9 cellular contexts compared by ENCODE assay signal in genomic region chr13:40983725-40984669, GRCh38. TPM values are rescaled to one million over a fixed set of nuclear protein-coding genes. Genes with fewer than 3 reads are reported as not detected.
DNase-seq lines count a peak whose midpoint lies in the region; ATAC-seq and TF ChIP-seq lines count a peak whose summit lies in the region.
"Had no signal": no experiment of that assay in that cellular context is flagged by ENCODE, and none has a peak within 500 bp of the region (broad histone marks: within the 10 kb centered on the region; RNA-seq: fewer than 3 reads in every experiment).

No MANE protein-coding gene starts in this region.

- TF ChIP-seq CTCF in breast epithelium (IDR thresholded peaks at IDR 0.05) = no peak

- no peaks in the 10 kb centered on the region for H3K27me3 ChIP-seq in BLaER1 treated with 17β-estradiol and CSF1 and Interleukin-3, amounts not matched to agents 10 nM and 100 nM
- H3K27me3 ChIP-seq in breast epithelium = no peaks in the 10 kb centered on the region
- no peaks in the 10 kb centered on the region for H3K27me3 ChIP-seq in naive thymus-derived CD4-positive, alpha-beta T cell (ENCODE audit: control insufficient read depth in 2 of 2, insufficient read depth in 2 of 2, low read length in 2 of 2)

- H3K27ac ChIP-seq in BLaER1 treated with 17β-estradiol and CSF1 and Interleukin-3, amounts not matched to agents 10 nM and 100 nM = peak overlapping the region; percentile 76 to 98 (median 80)
- H3K27ac ChIP-seq in breast epithelium = peak overlapping the region; percentile 74 to 80
- H3K27ac ChIP-seq in naive thymus-derived CD4-positive, alpha-beta T cell (ENCODE audit: low read depth, low read length) = peak overlapping the region; percentile 86

- peaks cover 42 to 78% (median 65%) of the 10 kb centered on the region in 7 donors for H3K4me1 Mint-ChIP-seq in naive thymus-derived CD4-positive, alpha-beta T cell

- peaks cover 62 to 99% (median 92%) of the 10 kb centered on the region in 10 experiments for H3K4me1 ChIP-seq in BLaER1 treated with 17β-estradiol and CSF1 and Interleukin-3, amounts not matched to agents 10 nM and 100 nM
- H3K4me1 ChIP-seq in breast epithelium = peaks cover 0 to 9% of the 10 kb centered on the region in 2 donors
- H3K4me1 ChIP-seq in naive thymus-derived CD4-positive, alpha-beta T cell (ENCODE audit: control insufficient read depth in 2 of 2, insufficient read depth in 2 of 2, low read length in 2 of 2) = peaks cover 29 to 40% of the 10 kb centered on the region in 2 donors

- H3K4me2 ChIP-seq in BLaER1 treated with 17β-estradiol and CSF1 and Interleukin-3, amounts not matched to agents 10 nM and 100 nM = peak overlapping the region; percentile 54 to 99 (median 80)

- H3K9me3 ChIP-seq in BLaER1 treated with 17β-estradiol and CSF1 and Interleukin-3, amounts not matched to agents 10 nM and 100 nM (replicated peaks in 1 of 11) = no peaks in the 10 kb centered on the region
- H3K9me3 ChIP-seq in breast epithelium = no peaks in the 10 kb centered on the region
- H3K9me3 ChIP-seq in naive thymus-derived CD4-positive, alpha-beta T cell (ENCODE audit: control insufficient read depth in 2 of 3, low read length in 3 of 3) = no peaks in the 10 kb centered on the region

- H3K4me3 ChIP-seq in BLaER1 treated with 17β-estradiol and CSF1 and Interleukin-3, amounts not matched to agents 10 nM and 100 nM = peak overlapping the region in 8 of 10 experiments; percentile 10 to 79 (median 48); a peak in 14 of 20 replicates
- peak overlapping the region in 2 of 3 donors; percentile 26 to 52 for H3K4me3 ChIP-seq in breast epithelium
- H3K4me3 ChIP-seq in naive thymus-derived CD4-positive, alpha-beta T cell (ENCODE audit: low read length) = peak overlapping the region; percentile 49

- peaks cover 67 to 100% (median 100%) of the 10 kb centered on the region in 11 experiments for H4K20me1 ChIP-seq in BLaER1 treated with 17β-estradiol and CSF1 and Interleukin-3, amounts not matched to agents 10 nM and 100 nM

- intact Hi-C loops in breast epithelium (cut with DNase I; ENCODE audit: low total_unique reads) = no loop called here
- intact Hi-C loops in naive thymus-derived CD4-positive, alpha-beta T cell (cut with micrococcal nuclease) = loop anchor here (1.0 to 10.0 kb wide), 14 partner anchors 8 to 1411 kb away; partner anchors contain the start of genes ELF1 (in 1 of the 2), FOXO1 (in 1 of the 2), KBTBD6 (in 1 of the 2) and MRPS31 (in 1 of the 2)

- peaks cover 14 to 66% (median 34%) of the 10 kb centered on the region in 11 experiments; a peak in 21 of 22 replicates for H3K36me3 ChIP-seq in BLaER1 treated with 17β-estradiol and CSF1 and Interleukin-3, amounts not matched to agents 10 nM and 100 nM
- H3K36me3 ChIP-seq in breast epithelium = no peaks in the 10 kb centered on the region
- no peaks in the 10 kb centered on the region for H3K36me3 ChIP-seq in naive thymus-derived CD4-positive, alpha-beta T cell (ENCODE audit: control insufficient read depth in 2 of 3, insufficient read depth in 3 of 3, low read length in 3 of 3)

- no peak for TF ChIP-seq POLR2A in breast epithelium (IDR thresholded peaks at IDR 0.05)

- no peaks in the 10 kb centered on the region for H3K9me3 Mint-ChIP-seq in naive thymus-derived CD4-positive, alpha-beta T cell

- H3K27me3 Mint-ChIP-seq in naive thymus-derived CD4-positive, alpha-beta T cell = no peaks in the 10 kb centered on the region

- DNase-seq in NAMALWA (ENCODE audit: low spot score) (peak; percentile 58), breast epithelium (ENCODE audit: low spot score in 2 of 2) (no peak), kidney glomerular epithelial cell (lab: John Stamatoyannopoulos, UW) (no peak), Ammon's horn (ENCODE audit: low spot score) (no peak), DMS 273 (lab: John Stamatoyannopoulos, UW; ENCODE audit: unreplicated experiment) (no peak)
- no peak for DNase-seq in naive thymus-derived CD4-positive, alpha-beta T cell
- no peak for DNase-seq in activated effector memory CD4-positive, alpha-beta T cell treated with Interleukin-2 at 50 U/mL for 16 hours
- DNase-seq: activated CD4-positive, CD25-positive, alpha-beta regulatory T cell treated with anti-CD3 and anti-CD28 coated beads, Interleukin-2, amount 50 U/mL, for 72 hours had no signal

- H3K4me3 Mint-ChIP-seq in naive thymus-derived CD4-positive, alpha-beta T cell = peak overlapping the region; percentile 71 to 99 (median 94)

- no peak for ATAC-seq in naive thymus-derived CD4-positive, alpha-beta T cell

- H3K27ac Mint-ChIP-seq in naive thymus-derived CD4-positive, alpha-beta T cell = peak overlapping the region; percentile 93 to 98 (median 96)

- CTCF ChIA-PET in naive thymus-derived CD4-positive, alpha-beta T cell (lab: Charles Lee) = interaction anchor here (0.7 to 1.2 kb wide), 4 partner anchors 41 to 76 kb away, joined by 3 to 4 read pairs (median 4); no protein-coding TSS in a partner anchor

- POLR2A ChIA-PET in naive thymus-derived CD4-positive, alpha-beta T cell (lab: Charles Lee) = interaction anchor here (0.6 to 2.7 kb wide), 16 partner anchors 9 to 323 kb away, joined by 3 to 12 read pairs (median 4); partner anchors contain the start of genes ELF1 and WBP4

- peaks cover 0 to 25% (median 4%) of the 10 kb centered on the region in 5 donors for H3K36me3 Mint-ChIP-seq in naive thymus-derived CD4-positive, alpha-beta T cell

- peak overlapping the region; percentile 54 to 94 (median 66); a peak in 20 of 22 replicates for H3K9ac ChIP-seq in BLaER1 treated with 17β-estradiol and CSF1 and Interleukin-3, amounts not matched to agents 10 nM and 100 nM

RNA-seq across cellular contexts. Expression of gene ELF1, which starts 35.1 kb away (rescaled TPM):
- total RNA-seq in breast epithelium = 100 to 1,000 TPM; 101 to 138 (median 104) TPM
- 100 to 1,000 TPM; 117 to 193 (median 180) TPM for total RNA-seq in naive thymus-derived CD4-positive, alpha-beta T cell
- 100 to 1,000 TPM; 134 to 142 TPM for polyA plus RNA-seq in naive thymus-derived CD4-positive, alpha-beta T cell
